9 cellular contexts compared by ENCODE assay signal in the genomic region with DNA sequence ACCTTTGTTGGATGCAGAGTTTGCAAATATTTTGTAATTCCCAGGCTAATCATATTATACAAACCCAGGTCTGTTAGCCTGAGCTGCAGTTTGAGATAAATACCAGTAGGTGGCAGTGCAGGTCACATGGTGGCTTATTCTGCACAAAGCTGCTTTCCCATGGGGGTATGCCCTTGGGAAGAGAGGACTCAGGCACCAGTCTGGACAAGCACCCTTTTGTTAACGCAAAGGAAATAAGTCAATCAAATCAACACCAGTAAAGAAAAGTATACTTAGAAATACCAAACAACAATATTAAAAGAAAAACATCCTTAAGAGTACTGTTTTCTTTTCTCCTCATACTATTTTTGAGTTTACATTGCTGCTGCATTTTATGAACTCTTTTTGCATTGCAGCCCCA.
DNase-seq lines count a peak whose midpoint lies in the region; ATAC-seq and TF ChIP-seq lines count a peak whose summit lies in the region.
"Had no signal": no experiment of that assay in that cellular context is flagged by ENCODE, and none has a peak within 500 bp of the region (broad histone marks: within the 10 kb centered on the region; RNA-seq: fewer than 3 reads in every experiment).

No MANE protein-coding gene starts in this region.

- peaks cover 1% of the 10 kb centered on the region for H3K9me3 Mint-ChIP-seq in activated CD8-positive, alpha-beta T cell treated with anti-CD3 and anti-CD28 coated beads for 36 hours
- no peaks in the 10 kb centered on the region for H3K9me3 Mint-ChIP-seq in activated CD8-positive, alpha-beta T cell treated with anti-CD3 and anti-CD28 coated beads, Interleukin-2, amount 10 ng/mL, durations not matched to agents 7 days and 5 days (ENCODE audit: insufficient read depth)
- H3K9me3 Mint-ChIP-seq in endodermal cell, result no peaks in the 10 kb centered on the region
- H3K9me3 Mint-ChIP-seq in T-helper 2 cell treated with Interferon-gamma antibody and Interleukin-4, amounts not matched to agents 5 μg/mL and 100 μg/mL, for 36 hours, result peaks cover 4% of the 10 kb centered on the region

- no peak overlapping the region for H3K27ac Mint-ChIP-seq in activated CD8-positive, alpha-beta T cell treated with anti-CD3 and anti-CD28 coated beads for 36 hours
- no peak overlapping the region for H3K27ac Mint-ChIP-seq in activated CD8-positive, alpha-beta T cell treated with anti-CD3 and anti-CD28 coated beads, Interleukin-2, amount 10 ng/mL, durations not matched to agents 7 days and 5 days
- H3K27ac Mint-ChIP-seq in endodermal cell, result no peak overlapping the region
- H3K27ac Mint-ChIP-seq in T-helper 2 cell treated with Interferon-gamma antibody and Interleukin-4, amounts not matched to agents 5 μg/mL and 100 μg/mL, for 36 hours, result no peak overlapping the region

- intact Hi-C loops in activated CD8-positive, alpha-beta T cell treated with anti-CD3 and anti-CD28 coated beads for 36 hours (cut with micrococcal nuclease), result loop anchor here (5.0 kb wide), 1 partner anchor 1596 kb away; no protein-coding TSS in a partner anchor

- no peaks in the 10 kb centered on the region for H3K27me3 Mint-ChIP-seq in activated CD8-positive, alpha-beta T cell treated with anti-CD3 and anti-CD28 coated beads for 36 hours
- H3K27me3 Mint-ChIP-seq in activated CD8-positive, alpha-beta T cell treated with anti-CD3 and anti-CD28 coated beads, Interleukin-2, amount 10 ng/mL, durations not matched to agents 7 days and 5 days (ENCODE audit: low read depth), result no peaks in the 10 kb centered on the region
- no peaks in the 10 kb centered on the region for H3K27me3 Mint-ChIP-seq in endodermal cell (ENCODE audit: insufficient read depth)
- no peaks in the 10 kb centered on the region for H3K27me3 Mint-ChIP-seq in T-helper 2 cell treated with Interferon-gamma antibody and Interleukin-4, amounts not matched to agents 5 μg/mL and 100 μg/mL, for 36 hours (ENCODE audit: low read depth)
- H3K27me3 Mint-ChIP-seq: central memory CD8-positive, alpha-beta T cell had no signal

- 42% methylated on average over 1 of the region's 1 CpG; no CpG with 5 or more reads in 1 of the 2 experiments for WGBS in endodermal cell (ENCODE audit: insufficient coverage in 1 of 2, insufficient read length in 1 of 2), 2 experiments

- TF ChIP-seq CTCF in activated CD8-positive, alpha-beta T cell treated with anti-CD3 and anti-CD28 coated beads for 36 hours (IDR thresholded peaks at IDR 0.05), result peak; percentile 79
- peak; percentile 83 for TF ChIP-seq CTCF in HFF-Myc (IDR thresholded peaks at IDR 0.05; ENCODE audit: low read depth, low read length, missing control alignments)
- TF ChIP-seq CTCF in endodermal cell (conservative IDR thresholded peaks at IDR 0.05), result peak; percentile 94

- POLR2A ChIA-PET in activated CD8-positive, alpha-beta T cell treated with anti-CD3 and anti-CD28 coated beads for 36 hours (lab: Charles Lee), result interaction anchor here (0.6 kb wide), 1 partner anchor 508 kb away, joined by 3 read pairs; no protein-coding TSS in a partner anchor
- POLR2A ChIA-PET in activated CD8-positive, alpha-beta T cell treated with anti-CD3 and anti-CD28 coated beads, Interleukin-2, amount 10 ng/mL, durations not matched to agents 7 days and 5 days (lab: Charles Lee), result no interaction called here

- H3K9ac ChIP-seq in NT2/D1 (ENCODE audit: insufficient read length, low read depth), result no peak overlapping the region
- H3K9ac ChIP-seq in endodermal cell (ENCODE audit: extremely low read depth, low read length, poor library complexity, severe bottlenecking), result no peak overlapping the region

- no peak overlapping the region for H3K4me3 ChIP-seq in HFF-Myc (replicated peaks; ENCODE audit: low read depth, low read length)
- no peak overlapping the region for H3K4me3 ChIP-seq in NT2/D1 (ENCODE audit: insufficient read length, low read depth)
- H3K4me3 ChIP-seq in endodermal cell (ENCODE audit: low read length), result no peak overlapping the region

- CTCF ChIA-PET in activated CD8-positive, alpha-beta T cell treated with anti-CD3 and anti-CD28 coated beads for 36 hours (lab: Charles Lee), result interaction anchor here (0.9 kb wide), 1 partner anchor 16 kb away, joined by 3 read pairs; no protein-coding TSS in a partner anchor
- CTCF ChIA-PET in activated CD8-positive, alpha-beta T cell treated with anti-CD3 and anti-CD28 coated beads, Interleukin-2, amount 10 ng/mL, durations not matched to agents 7 days and 5 days (lab: Charles Lee), result no interaction called here

- H3K27me3 ChIP-seq in NT2/D1 (ENCODE audit: insufficient read depth, insufficient read length) (no peaks in the 10 kb centered on the region), endodermal cell (ENCODE audit: control insufficient read depth, insufficient read depth, low read length, poor library complexity, severe bottlenecking) (no peaks in the 10 kb centered on the region)

- no peaks in the 10 kb centered on the region for H3K36me3 ChIP-seq in NT2/D1 (ENCODE audit: insufficient read depth, insufficient read length, low read length)
- no peaks in the 10 kb centered on the region for H3K36me3 ChIP-seq in endodermal cell (ENCODE audit: control insufficient read depth, insufficient read depth, low read length)

- H3K4me1 Mint-ChIP-seq in activated CD8-positive, alpha-beta T cell treated with anti-CD3 and anti-CD28 coated beads for 36 hours (ENCODE audit: low read depth), result no peaks in the 10 kb centered on the region
- no peaks in the 10 kb centered on the region for H3K4me1 Mint-ChIP-seq in activated CD8-positive, alpha-beta T cell treated with anti-CD3 and anti-CD28 coated beads, Interleukin-2, amount 10 ng/mL, durations not matched to agents 7 days and 5 days (ENCODE audit: low read depth)
- peaks cover 6% of the 10 kb centered on the region for H3K4me1 Mint-ChIP-seq in endodermal cell
- H3K4me1 Mint-ChIP-seq in T-helper 2 cell treated with Interferon-gamma antibody and Interleukin-4, amounts not matched to agents 5 μg/mL and 100 μg/mL, for 36 hours (ENCODE audit: low read depth), result no peaks in the 10 kb centered on the region
- H3K4me1 Mint-ChIP-seq: central memory CD8-positive, alpha-beta T cell had no signal

- no peaks in the 10 kb centered on the region for H3K36me3 Mint-ChIP-seq in activated CD8-positive, alpha-beta T cell treated with anti-CD3 and anti-CD28 coated beads for 36 hours (ENCODE audit: low read depth)
- H3K36me3 Mint-ChIP-seq in activated CD8-positive, alpha-beta T cell treated with anti-CD3 and anti-CD28 coated beads, Interleukin-2, amount 10 ng/mL, durations not matched to agents 7 days and 5 days (ENCODE audit: low read depth), result no peaks in the 10 kb centered on the region
- H3K36me3 Mint-ChIP-seq in endodermal cell (ENCODE audit: low read depth), result no peaks in the 10 kb centered on the region
- no peaks in the 10 kb centered on the region for H3K36me3 Mint-ChIP-seq in T-helper 2 cell treated with Interferon-gamma antibody and Interleukin-4, amounts not matched to agents 5 μg/mL and 100 μg/mL, for 36 hours (ENCODE audit: low read depth)

- no peak overlapping the region for H3K4me3 Mint-ChIP-seq in activated CD8-positive, alpha-beta T cell treated with anti-CD3 and anti-CD28 coated beads for 36 hours
- H3K4me3 Mint-ChIP-seq in activated CD8-positive, alpha-beta T cell treated with anti-CD3 and anti-CD28 coated beads, Interleukin-2, amount 10 ng/mL, durations not matched to agents 7 days and 5 days, result no peak overlapping the region
- no peak overlapping the region for H3K4me3 Mint-ChIP-seq in endodermal cell
- no peak overlapping the region for H3K4me3 Mint-ChIP-seq in T-helper 2 cell treated with Interferon-gamma antibody and Interleukin-4, amounts not matched to agents 5 μg/mL and 100 μg/mL, for 36 hours
- H3K4me3 Mint-ChIP-seq: central memory CD8-positive, alpha-beta T cell had no signal

- H3K4me1 ChIP-seq in NT2/D1 (ENCODE audit: insufficient read depth, insufficient read length) (no peaks in the 10 kb centered on the region), endodermal cell (ENCODE audit: control insufficient read depth, insufficient read depth, low read length) (no peaks in the 10 kb centered on the region)

- no peaks in the 10 kb centered on the region for H3K9me3 ChIP-seq in NT2/D1 (ENCODE audit: insufficient read depth, low read length)
- H3K9me3 ChIP-seq in endodermal cell (ENCODE audit: control insufficient read depth, low read length), result no peaks in the 10 kb centered on the region

- H3K27ac ChIP-seq in endodermal cell (ENCODE audit: low read depth, low read length), result no peak overlapping the region

- no peak for ATAC-seq in activated CD8-positive, alpha-beta T cell treated with anti-CD3 and anti-CD28 coated beads for 36 hours
- ATAC-seq in activated CD8-positive, alpha-beta T cell treated with anti-CD3 and anti-CD28 coated beads, Interleukin-2, amount 10 ng/mL, durations not matched to agents 7 days and 5 days, result no peak

- DNase-seq in activated CD8-positive, alpha-beta T cell treated with anti-CD3 and anti-CD28 coated beads for 36 hours, result peak; percentile 15
- DNase-seq in activated CD8-positive, alpha-beta T cell treated with anti-CD3 and anti-CD28 coated beads, Interleukin-2, amount 10 ng/mL, durations not matched to agents 7 days and 5 days, result no peak
- DNase-seq in HFF-Myc (ENCODE audit: extremely low read depth, low read depth) (no peak), NT2/D1 (ENCODE audit: low read depth, low spot score) (peak; percentile 32), endodermal cell (peak; percentile 76), mucosa of gallbladder (ENCODE audit: low spot score) (peak; percentile 22), OCI-M2 (lab: John Stamatoyannopoulos, UW; ENCODE audit: unreplicated experiment) (no peak)
- DNase-seq in T-helper 2 cell treated with Interferon-gamma antibody and Interleukin-4, amounts not matched to agents 5 μg/mL and 100 μg/mL, for 36 hours (ENCODE audit: low spot score), result no peak

Comparison
In these comparisons a context has a peak if more than half of its experiments do, and no peak if none do; other contexts are left out.
1. DNase-seq: peak in activated CD8-positive, alpha-beta T cell treated with anti-CD3 and anti-CD28 coated beads for 36 hours (single experiment), NT2/D1 (single experiment), endodermal cell (single experiment) and mucosa of gallbladder (single experiment); none in activated CD8-positive, alpha-beta T cell treated with anti-CD3 and anti-CD28 coated beads, Interleukin-2, amount 10 ng/mL, durations not matched to agents 7 days and 5 days (single experiment), HFF-Myc (single experiment), OCI-M2 (single experiment) and T-helper 2 cell treated with Interferon-gamma antibody and Interleukin-4, amounts not matched to agents 5 μg/mL and 100 μg/mL, for 36 hours (single experiment).
2. Peak in every context shown above with its lines, with median percentiles within 50 percentile points of each other: CTCF ChIP-seq.